In genomic region chr3:70049761-70050160, GRCh38 we compare ENCODE assay signal across 21 cellular contexts. TPM values are rescaled to one million over a fixed set of nuclear protein-coding genes. Genes with fewer than 3 reads are reported as not detected.
A peak's percentile ranks its signal among the peaks of the same experiment; 100 is the strongest.
DNase-seq lines count a peak whose midpoint lies in the region; ATAC-seq and TF ChIP-seq lines count a peak whose summit lies in the region.
"Had no signal": no experiment of that assay in that cellular context is flagged by ENCODE, and none has a peak within 500 bp of the region (broad histone marks: within the 10 kb centered on the region; RNA-seq: fewer than 3 reads in every experiment).

No MANE protein-coding gene starts in this region.

- H3K4me1 ChIP-seq in body of pancreas, result no peaks in the 10 kb centered on the region
- H3K4me1 ChIP-seq in SJCRH30, result no peaks in the 10 kb centered on the region
- H3K4me1 ChIP-seq: transverse colon had no signal

- no peak for TF ChIP-seq POLR2A in body of pancreas (IDR thresholded peaks at IDR 0.05)
- TF ChIP-seq POLR2A in GM18505 (IDR thresholded peaks at IDR 0.05; ENCODE audit: borderline replicate concordance, extremely low read depth, insufficient read depth, insufficient read length), result no peak

- H3K36me3 ChIP-seq in body of pancreas (replicated peaks in 1 of 2; ENCODE audit: insufficient read depth in 1 of 2, low read depth in 2 of 2), result no peaks in the 10 kb centered on the region
- no peaks in the 10 kb centered on the region for H3K36me3 ChIP-seq in SJCRH30
- H3K36me3 ChIP-seq: transverse colon had no signal

- intact Hi-C loops in body of pancreas (cut with DNase I), result no loop called here

- H3K9me3 ChIP-seq in body of pancreas (no peaks in the 10 kb centered on the region), SJCRH30 (replicated peaks) (no peaks in the 10 kb centered on the region)
- H3K9me3 ChIP-seq: transverse colon had no signal

- H3K4me3 ChIP-seq in body of pancreas (no peak overlapping the region), SJCRH30 (no peak overlapping the region)
- H3K4me3 ChIP-seq: transverse colon had no signal

- no peak overlapping the region for H3K27ac ChIP-seq in body of pancreas
- no peak overlapping the region for H3K27ac ChIP-seq in SJCRH30
- H3K27ac ChIP-seq: transverse colon had no signal

- DNase-seq in A172 (ENCODE audit: low spot score) (peak; percentile 31), HS-5 (ENCODE audit: low read depth) (peak; percentile 47), body of pancreas (peak in 2 of 4 donors; percentile 27 to 30), fibroblast of the conjunctiva (ENCODE audit: low read depth) (peak; percentile 21), nucleus accumbens (lab: John Stamatoyannopoulos, UW) (no peak), SJCRH30 (no peak), amygdala (lab: John Stamatoyannopoulos, UW) (no peak)
- DNase-seq: activated CD4-positive, alpha-beta T cell treated with anti-CD3 and anti-CD28 coated beads for 1 hour; caudate nucleus; effector CD4-positive, alpha-beta T cell; H7; left cardiac atrium; NCI-H1436; NCI-H2171 treated with DMSO at 0.1 percent for 48 hours; nephron progenitor cell; stimulated activated CD4-positive, alpha-beta T cell treated with anti-CD3 and anti-CD28 coated beads, Interleukin-12 subunit alpha, Interleukin-12 subunit beta, amount 100 ng/mL, for 4 hours; transverse colon had no signal

- whole genome bisulfite sequencing in body of pancreas, 2 donors, result 55 to 56% methylated on average over 3 of the region's 3 CpGs

- H3K27me3 ChIP-seq in body of pancreas (no peaks in the 10 kb centered on the region), SJCRH30 (no peaks in the 10 kb centered on the region)
- H3K27me3 ChIP-seq: transverse colon had no signal

- ATAC-seq in body of pancreas (peak; percentile 33), GM18505 (IDR thresholded peaks at IDR 0.05; ENCODE audit: unreplicated experiment) (no peak)
- ATAC-seq: left cardiac atrium had no signal

- TF ChIP-seq CTCF in body of pancreas (IDR thresholded peaks at IDR 0.05), result no peak

RNA-seq across cellular contexts. Expression of gene SAMMSON, which starts 50.2 kb away (rescaled TPM):
- total RNA-seq in A172 (2014; rRNA removed; shearing (Covaris generic)), result 0.12 and 0.84 TPM in 2 replicates
- 1 to 10 TPM in 1 of 2 donors, not detected in 1; 2.1 TPM for total RNA-seq in body of pancreas
- total RNA-seq in SJCRH30 (2014; rRNA removed; shearing (Covaris generic)), result 0.08 TPM in 1 of 2 replicates, not detected in the other
- total RNA-seq: activated CD8-positive, alpha-beta memory T cell treated with anti-CD3 and anti-CD28 coated beads for 36 hours; activated T-helper 1 cell treated with anti-CD3 and anti-CD28 coated beads, Interleukin-12 subunit alpha, Interleukin-12 subunit beta, Interleukin-2, Interleukin-4 antibody, amounts not matched to agents 30 ng/mL and 10 ng/mL and 1 ng/mL, durations not matched to agents 14 hours and 24 hours and 36 hours; frontal cortex; H7; left cardiac atrium; transverse colon had no signal

Comparison
In these comparisons a context has a peak if more than half of its experiments do, and no peak if none do; other contexts are left out.
1. DNase-seq: peak in A172 (single experiment), HS-5 (single experiment) and fibroblast of the conjunctiva (single experiment); none in nucleus accumbens (0 of 56), SJCRH30 (0 of 2) and amygdala (0 of 56).